Comparison of ENCODE assay signal across 1 cellular context in the genomic region with DNA sequence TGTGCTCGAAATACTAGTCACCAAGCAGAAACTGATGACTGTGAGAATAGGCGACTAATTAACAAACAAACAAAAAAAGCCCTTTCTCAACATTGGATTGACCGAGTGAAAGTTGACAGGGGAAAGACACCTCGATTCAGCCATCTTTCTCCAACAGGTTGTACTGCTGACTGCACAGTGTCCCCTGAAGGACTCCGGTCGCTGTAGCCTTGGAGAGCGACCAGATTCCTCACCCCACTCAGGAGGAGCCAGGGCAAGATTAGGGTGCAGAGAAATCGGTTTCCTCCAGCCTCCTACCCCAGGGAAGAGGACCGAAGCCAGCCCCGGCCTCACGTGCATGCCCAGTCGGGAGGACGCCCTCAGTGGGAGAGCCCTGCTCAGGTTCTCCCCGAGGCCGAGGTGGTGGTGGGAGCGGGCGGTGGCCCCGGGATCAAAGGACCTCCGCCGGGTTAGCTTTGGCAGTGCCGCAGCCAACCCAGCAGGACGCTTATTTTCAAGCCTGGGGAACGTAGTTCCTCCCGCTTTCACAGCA.
TF ChIP-seq lines count a peak whose summit lies in the region.

No MANE protein-coding gene starts in this region.

TF ChIP-seq in HepG2, 621 proteins besides CTCF, POLR2A, EP300 and RAD21 (continued from another document and continues in another):
- TF ChIP-seq, protein P1, sequence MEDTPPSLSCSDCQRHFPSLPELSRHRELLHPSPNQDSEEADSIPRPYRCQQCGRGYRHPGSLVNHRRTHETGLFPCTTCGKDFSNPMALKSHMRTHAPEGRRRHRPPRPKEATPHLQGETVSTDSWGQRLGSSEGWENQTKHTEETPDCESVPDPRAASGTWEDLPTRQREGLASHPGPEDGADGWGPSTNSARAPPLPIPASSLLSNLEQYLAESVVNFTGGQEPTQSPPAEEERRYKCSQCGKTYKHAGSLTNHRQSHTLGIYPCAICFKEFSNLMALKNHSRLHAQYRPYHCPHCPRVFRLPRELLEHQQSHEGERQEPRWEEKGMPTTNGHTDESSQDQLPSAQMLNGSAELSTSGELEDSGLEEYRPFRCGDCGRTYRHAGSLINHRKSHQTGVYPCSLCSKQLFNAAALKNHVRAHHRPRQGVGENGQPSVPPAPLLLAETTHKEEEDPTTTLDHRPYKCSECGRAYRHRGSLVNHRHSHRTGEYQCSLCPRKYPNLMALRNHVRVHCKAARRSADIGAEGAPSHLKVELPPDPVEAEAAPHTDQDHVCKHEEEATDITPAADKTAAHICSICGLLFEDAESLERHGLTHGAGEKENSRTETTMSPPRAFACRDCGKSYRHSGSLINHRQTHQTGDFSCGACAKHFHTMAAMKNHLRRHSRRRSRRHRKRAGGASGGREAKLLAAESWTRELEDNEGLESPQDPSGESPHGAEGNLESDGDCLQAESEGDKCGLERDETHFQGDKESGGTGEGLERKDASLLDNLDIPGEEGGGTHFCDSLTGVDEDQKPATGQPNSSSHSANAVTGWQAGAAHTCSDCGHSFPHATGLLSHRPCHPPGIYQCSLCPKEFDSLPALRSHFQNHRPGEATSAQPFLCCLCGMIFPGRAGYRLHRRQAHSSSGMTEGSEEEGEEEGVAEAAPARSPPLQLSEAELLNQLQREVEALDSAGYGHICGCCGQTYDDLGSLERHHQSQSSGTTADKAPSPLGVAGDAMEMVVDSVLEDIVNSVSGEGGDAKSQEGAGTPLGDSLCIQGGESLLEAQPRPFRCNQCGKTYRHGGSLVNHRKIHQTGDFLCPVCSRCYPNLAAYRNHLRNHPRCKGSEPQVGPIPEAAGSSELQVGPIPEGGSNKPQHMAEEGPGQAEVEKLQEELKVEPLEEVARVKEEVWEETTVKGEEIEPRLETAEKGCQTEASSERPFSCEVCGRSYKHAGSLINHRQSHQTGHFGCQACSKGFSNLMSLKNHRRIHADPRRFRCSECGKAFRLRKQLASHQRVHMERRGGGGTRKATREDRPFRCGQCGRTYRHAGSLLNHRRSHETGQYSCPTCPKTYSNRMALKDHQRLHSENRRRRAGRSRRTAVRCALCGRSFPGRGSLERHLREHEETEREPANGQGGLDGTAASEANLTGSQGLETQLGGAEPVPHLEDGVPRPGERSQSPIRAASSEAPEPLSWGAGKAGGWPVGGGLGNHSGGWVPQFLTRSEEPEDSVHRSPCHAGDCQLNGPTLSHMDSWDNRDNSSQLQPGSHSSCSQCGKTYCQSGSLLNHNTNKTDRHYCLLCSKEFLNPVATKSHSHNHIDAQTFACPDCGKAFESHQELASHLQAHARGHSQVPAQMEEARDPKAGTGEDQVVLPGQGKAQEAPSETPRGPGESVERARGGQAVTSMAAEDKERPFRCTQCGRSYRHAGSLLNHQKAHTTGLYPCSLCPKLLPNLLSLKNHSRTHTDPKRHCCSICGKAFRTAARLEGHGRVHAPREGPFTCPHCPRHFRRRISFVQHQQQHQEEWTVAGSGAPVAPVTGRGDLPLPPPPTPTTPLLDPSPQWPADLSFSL (CRISPR knock-in tag; IDR thresholded peaks at IDR 0.05), result no peak; the same call in 1 of the 2 replicates
- TF ChIP-seq NKX3-1 (CRISPR knock-in tag; IDR thresholded peaks at IDR 0.05) (no peak), ZNF569 (CRISPR knock-in tag; IDR thresholded peaks at IDR 0.05; ENCODE audit: borderline replicate concordance) (no peak), ZMYM4 (CRISPR knock-in tag; IDR thresholded peaks at IDR 0.05) (no peak), ZNF703 (CRISPR knock-in tag; IDR thresholded peaks at IDR 0.05; ENCODE audit: borderline replicate concordance) (no peak), HOXA5 (CRISPR knock-in tag; IDR thresholded peaks at IDR 0.05) (no peak), ZNF674 (CRISPR knock-in tag; IDR thresholded peaks at IDR 0.05; ENCODE audit: low read depth) (no peak), SMC3 (IDR thresholded peaks at IDR 0.05; ENCODE audit: low read length) (no peak), ZNF572 (CRISPR knock-in tag; IDR thresholded peaks at IDR 0.05) (no peak), SP2 (CRISPR knock-in tag; IDR thresholded peaks at IDR 0.05) (no peak), GATA4 (IDR thresholded peaks at IDR 0.05; ENCODE audit: borderline replicate concordance, low read depth) (no peak), RARA (CRISPR knock-in tag; IDR thresholded peaks at IDR 0.05) (no peak; the same call in 1 of the 2 replicates), NPAS2 (CRISPR knock-in tag; IDR thresholded peaks at IDR 0.05; ENCODE audit: borderline replicate concordance) (no peak), KLF9 (CRISPR knock-in tag; IDR thresholded peaks at IDR 0.05; ENCODE audit: low read depth) (0 out of 2 replicates have a peak, but pooled peaks have one; percentile 17), SRSF1 (optimal IDR thresholded peaks at IDR 0.05; ENCODE audit: low read depth, low read length) (no peak)
- TF ChIP-seq, protein P2, sequence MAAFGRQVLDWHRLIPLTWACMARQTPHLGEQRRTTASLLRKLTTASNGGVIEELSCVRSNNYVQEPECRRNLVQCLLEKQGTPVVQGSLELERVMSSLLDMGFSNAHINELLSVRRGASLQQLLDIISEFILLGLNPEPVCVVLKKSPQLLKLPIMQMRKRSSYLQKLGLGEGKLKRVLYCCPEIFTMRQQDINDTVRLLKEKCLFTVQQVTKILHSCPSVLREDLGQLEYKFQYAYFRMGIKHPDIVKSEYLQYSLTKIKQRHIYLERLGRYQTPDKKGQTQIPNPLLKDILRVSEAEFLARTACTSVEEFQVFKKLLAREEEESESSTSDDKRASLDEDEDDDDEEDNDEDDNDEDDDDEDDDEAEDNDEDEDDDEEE (CRISPR knock-in tag; IDR thresholded peaks at IDR 0.05), result no peak
- TF ChIP-seq, protein P3, sequence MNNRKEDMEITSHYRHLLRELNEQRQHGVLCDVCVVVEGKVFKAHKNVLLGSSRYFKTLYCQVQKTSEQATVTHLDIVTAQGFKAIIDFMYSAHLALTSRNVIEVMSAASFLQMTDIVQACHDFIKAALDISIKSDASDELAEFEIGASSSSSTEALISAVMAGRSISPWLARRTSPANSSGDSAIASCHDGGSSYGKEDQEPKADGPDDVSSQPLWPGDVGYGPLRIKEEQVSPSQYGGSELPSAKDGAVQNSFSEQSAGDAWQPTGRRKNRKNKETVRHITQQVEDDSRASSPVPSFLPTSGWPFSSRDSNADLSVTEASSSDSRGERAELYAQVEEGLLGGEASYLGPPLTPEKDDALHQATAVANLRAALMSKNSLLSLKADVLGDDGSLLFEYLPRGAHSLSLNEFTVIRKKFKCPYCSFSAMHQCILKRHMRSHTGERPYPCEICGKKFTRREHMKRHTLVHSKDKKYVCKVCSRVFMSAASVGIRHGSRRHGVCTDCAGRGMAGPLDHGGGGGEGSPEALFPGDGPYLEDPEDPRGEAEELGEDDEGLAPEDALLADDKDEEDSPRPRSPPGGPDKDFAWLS (CRISPR knock-in tag; IDR thresholded peaks at IDR 0.05; ENCODE audit: borderline replicate concordance), result no peak
- TF ChIP-seq, protein P4, sequence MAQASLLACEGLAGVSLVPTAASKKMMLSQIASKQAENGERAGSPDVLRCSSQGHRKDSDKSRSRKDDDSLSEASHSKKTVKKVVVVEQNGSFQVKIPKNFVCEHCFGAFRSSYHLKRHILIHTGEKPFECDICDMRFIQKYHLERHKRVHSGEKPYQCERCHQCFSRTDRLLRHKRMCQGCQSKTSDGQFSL (CRISPR knock-in tag; IDR thresholded peaks at IDR 0.05), result no peak
- TF ChIP-seq, protein P5, sequence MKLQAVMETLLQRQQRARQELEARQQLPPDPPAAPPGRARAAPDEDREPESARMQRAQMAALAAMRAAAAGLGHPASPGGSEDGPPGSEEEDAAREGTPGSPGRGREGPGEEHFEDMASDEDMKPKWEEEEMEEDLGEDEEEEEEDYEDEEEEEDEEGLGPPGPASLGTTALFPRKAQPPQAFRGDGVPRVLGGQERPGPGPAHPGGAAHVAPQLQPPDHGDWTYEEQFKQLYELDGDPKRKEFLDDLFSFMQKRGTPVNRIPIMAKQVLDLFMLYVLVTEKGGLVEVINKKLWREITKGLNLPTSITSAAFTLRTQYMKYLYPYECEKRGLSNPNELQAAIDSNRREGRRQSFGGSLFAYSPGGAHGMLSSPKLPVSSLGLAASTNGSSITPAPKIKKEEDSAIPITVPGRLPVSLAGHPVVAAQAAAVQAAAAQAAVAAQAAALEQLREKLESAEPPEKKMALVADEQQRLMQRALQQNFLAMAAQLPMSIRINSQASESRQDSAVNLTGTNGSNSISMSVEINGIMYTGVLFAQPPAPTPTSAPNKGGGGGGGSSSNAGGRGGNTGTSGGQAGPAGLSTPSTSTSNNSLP (IDR thresholded peaks at IDR 0.05; ENCODE audit: low read depth, low read length), result no peak
- TF ChIP-seq, protein P6, sequence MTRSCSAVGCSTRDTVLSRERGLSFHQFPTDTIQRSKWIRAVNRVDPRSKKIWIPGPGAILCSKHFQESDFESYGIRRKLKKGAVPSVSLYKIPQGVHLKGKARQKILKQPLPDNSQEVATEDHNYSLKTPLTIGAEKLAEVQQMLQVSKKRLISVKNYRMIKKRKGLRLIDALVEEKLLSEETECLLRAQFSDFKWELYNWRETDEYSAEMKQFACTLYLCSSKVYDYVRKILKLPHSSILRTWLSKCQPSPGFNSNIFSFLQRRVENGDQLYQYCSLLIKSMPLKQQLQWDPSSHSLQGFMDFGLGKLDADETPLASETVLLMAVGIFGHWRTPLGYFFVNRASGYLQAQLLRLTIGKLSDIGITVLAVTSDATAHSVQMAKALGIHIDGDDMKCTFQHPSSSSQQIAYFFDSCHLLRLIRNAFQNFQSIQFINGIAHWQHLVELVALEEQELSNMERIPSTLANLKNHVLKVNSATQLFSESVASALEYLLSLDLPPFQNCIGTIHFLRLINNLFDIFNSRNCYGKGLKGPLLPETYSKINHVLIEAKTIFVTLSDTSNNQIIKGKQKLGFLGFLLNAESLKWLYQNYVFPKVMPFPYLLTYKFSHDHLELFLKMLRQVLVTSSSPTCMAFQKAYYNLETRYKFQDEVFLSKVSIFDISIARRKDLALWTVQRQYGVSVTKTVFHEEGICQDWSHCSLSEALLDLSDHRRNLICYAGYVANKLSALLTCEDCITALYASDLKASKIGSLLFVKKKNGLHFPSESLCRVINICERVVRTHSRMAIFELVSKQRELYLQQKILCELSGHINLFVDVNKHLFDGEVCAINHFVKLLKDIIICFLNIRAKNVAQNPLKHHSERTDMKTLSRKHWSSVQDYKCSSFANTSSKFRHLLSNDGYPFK (CRISPR knock-in tag; IDR thresholded peaks at IDR 0.05; ENCODE audit: borderline replicate concordance), result no peak
- TF ChIP-seq, protein P7, sequence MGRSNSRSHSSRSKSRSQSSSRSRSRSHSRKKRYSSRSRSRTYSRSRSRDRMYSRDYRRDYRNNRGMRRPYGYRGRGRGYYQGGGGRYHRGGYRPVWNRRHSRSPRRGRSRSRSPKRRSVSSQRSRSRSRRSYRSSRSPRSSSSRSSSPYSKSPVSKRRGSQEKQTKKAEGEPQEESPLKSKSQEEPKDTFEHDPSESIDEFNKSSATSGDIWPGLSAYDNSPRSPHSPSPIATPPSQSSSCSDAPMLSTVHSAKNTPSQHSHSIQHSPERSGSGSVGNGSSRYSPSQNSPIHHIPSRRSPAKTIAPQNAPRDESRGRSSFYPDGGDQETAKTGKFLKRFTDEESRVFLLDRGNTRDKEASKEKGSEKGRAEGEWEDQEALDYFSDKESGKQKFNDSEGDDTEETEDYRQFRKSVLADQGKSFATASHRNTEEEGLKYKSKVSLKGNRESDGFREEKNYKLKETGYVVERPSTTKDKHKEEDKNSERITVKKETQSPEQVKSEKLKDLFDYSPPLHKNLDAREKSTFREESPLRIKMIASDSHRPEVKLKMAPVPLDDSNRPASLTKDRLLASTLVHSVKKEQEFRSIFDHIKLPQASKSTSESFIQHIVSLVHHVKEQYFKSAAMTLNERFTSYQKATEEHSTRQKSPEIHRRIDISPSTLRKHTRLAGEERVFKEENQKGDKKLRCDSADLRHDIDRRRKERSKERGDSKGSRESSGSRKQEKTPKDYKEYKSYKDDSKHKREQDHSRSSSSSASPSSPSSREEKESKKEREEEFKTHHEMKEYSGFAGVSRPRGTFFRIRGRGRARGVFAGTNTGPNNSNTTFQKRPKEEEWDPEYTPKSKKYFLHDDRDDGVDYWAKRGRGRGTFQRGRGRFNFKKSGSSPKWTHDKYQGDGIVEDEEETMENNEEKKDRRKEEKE (IDR thresholded peaks at IDR 0.05), result no peak
- TF ChIP-seq, protein P8, sequence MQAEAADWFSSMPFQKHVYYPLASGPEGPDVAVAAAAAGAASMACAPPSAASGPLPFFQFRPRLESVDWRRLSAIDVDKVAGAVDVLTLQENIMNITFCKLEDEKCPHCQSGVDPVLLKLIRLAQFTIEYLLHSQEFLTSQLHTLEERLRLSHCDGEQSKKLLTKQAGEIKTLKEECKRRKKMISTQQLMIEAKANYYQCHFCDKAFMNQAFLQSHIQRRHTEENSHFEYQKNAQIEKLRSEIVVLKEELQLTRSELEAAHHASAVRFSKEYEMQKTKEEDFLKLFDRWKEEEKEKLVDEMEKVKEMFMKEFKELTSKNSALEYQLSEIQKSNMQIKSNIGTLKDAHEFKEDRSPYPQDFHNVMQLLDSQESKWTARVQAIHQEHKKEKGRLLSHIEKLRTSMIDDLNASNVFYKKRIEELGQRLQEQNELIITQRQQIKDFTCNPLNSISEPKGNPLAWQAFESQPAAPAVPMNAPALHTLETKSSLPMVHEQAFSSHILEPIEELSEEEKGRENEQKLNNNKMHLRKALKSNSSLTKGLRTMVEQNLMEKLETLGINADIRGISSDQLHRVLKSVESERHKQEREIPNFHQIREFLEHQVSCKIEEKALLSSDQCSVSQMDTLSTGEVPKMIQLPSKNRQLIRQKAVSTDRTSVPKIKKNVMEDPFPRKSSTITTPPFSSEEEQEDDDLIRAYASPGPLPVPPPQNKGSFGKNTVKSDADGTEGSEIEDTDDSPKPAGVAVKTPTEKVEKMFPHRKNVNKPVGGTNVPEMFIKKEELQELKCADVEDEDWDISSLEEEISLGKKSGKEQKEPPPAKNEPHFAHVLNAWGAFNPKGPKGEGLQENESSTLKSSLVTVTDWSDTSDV (CRISPR knock-in tag; IDR thresholded peaks at IDR 0.05), result no peak
